In genomic region chr9:34646211-34647083, GRCh38 we compare ENCODE assay signal across 8 cellular contexts. TPM values are rescaled to one million over a fixed set of nuclear protein-coding genes. Genes with fewer than 3 reads are reported as not detected.
DNase-seq lines count a peak whose midpoint lies in the region; ATAC-seq, FAIRE-seq and TF ChIP-seq lines count a peak whose summit lies in the region.

TSS of gene GALT (plus strand) at chr9:34646675. CDS start at chr9:34646705, 30 bp downstream.

- TSS peak; percentile 51 for BruUV-seq in Caco-2 (replicated peaks; lab: Mats Ljungman, UMichigan)

- H3K4me1 ChIP-seq in Caco-2 (peaks cover 34% of the 10 kb centered on the region), H1 (replicated peaks in 1 of 4; ENCODE audit: control insufficient read depth in 3 of 4, insufficient read depth in 4 of 4, low read length in 3 of 4) (peaks cover 3 to 21% (median 11%) of the 10 kb centered on the region in 4 experiments)

- H3K79me2 ChIP-seq in H1 (ENCODE audit: control insufficient read depth in 1 of 2, insufficient read depth in 2 of 2, low read length in 2 of 2), result peaks cover 0 to 12% of the 10 kb centered on the region in 2 experiments; a peak in 1 of 4 replicates

- H2BK120ac ChIP-seq in H1 (replicated peaks; ENCODE audit: low read depth, low read length), result peak within 1 kb of the TSS; percentile 96

- peak within 1 kb of the TSS; percentile 84 for H3K4ac ChIP-seq in H1 (replicated peaks; ENCODE audit: insufficient read length, low read depth, low read length)

- peak within 1 kb of the TSS; percentile 88; the same call in 1 of the 2 replicates for H2BK15ac ChIP-seq in H1 (ENCODE audit: low read length)

- H3K56ac ChIP-seq in H1 (replicated peaks; ENCODE audit: insufficient read length, low read depth, low read length), result peak within 1 kb of the TSS; percentile 94

- CTCF ChIA-PET in Caco-2 (lab: Charles Lee) (interaction anchor here (0.5 to 2.6 kb wide), 14 partner anchors 9 to 502 kb away, joined by 3 to 25 read pairs (median 4); partner anchors contain the start of genes ARID3C, DCTN3, RPP25L and SIGMAR1), H1 (lab: Charles Lee; ENCODE audit: partially characterized antibody) (interaction anchor here (0.8 to 17.4 kb wide), 15 partner anchors 10 to 144 kb away, joined by 3 to 277 read pairs (median 5); partner anchors contain the start of genes CCL27, DCTN3, IL11RA and RPP25L)
- CTCF ChIA-PET in activated CD8-positive, alpha-beta memory T cell treated with anti-CD3 and anti-CD28 coated beads, Interleukin-2, amount 10 ng/mL, durations not matched to agents 7 days and 5 days (lab: Charles Lee), result interaction anchor here (0.9 to 10.7 kb wide), 14 partner anchors 11 to 339 kb away, joined by 3 to 124 read pairs (median 5); partner anchors contain the start of genes CCL27, DCTN3, RPP25L and SIGMAR1

- H3K4me2 ChIP-seq in H1 (ENCODE audit: insufficient read depth in 1 of 2, low read depth in 2 of 2, low read length in 2 of 2), result peak within 1 kb of the TSS; percentile 89 to 97

- POLR2A ChIA-PET in Caco-2 (lab: Charles Lee), result interaction anchor here (0.7 to 2.0 kb wide), 4 partner anchors 8 to 55 kb away, joined by 3 to 7 read pairs (median 4); partner anchors contain the start of gene SIGMAR1
- POLR2A ChIA-PET in H1 (lab: Charles Lee; ENCODE audit: partially characterized antibody), result interaction anchor here (0.6 to 12.8 kb wide), 6 partner anchors 10 to 1616 kb away, joined by 3 to 127 read pairs (median 8); partner anchors contain the start of genes ARID3C, CCL27, FANCG and SIGMAR1

- H4K5ac ChIP-seq in H1 (ENCODE audit: insufficient read length, low read depth, low read length), result peak within 1 kb of the TSS; percentile 90

- H3K79me1 ChIP-seq in H1 (ENCODE audit: low read depth, low read length), result peaks cover 6% of the 10 kb centered on the region; the same call in 1 of the 2 replicates

- peak; percentile 97 to 98 for DNase-seq in Caco-2
- DNase-seq in HT1080 (ENCODE audit: low read depth), result peak; percentile 87
- peak; percentile 95 for DNase-seq in NOMO-1 treated with DMSO at 0.1 percent for 48 hours (lab: John Stamatoyannopoulos, UW; ENCODE audit: unreplicated experiment)
- peak; percentile 98 for DNase-seq in activated CD8-positive, alpha-beta memory T cell treated with anti-CD3 and anti-CD28 coated beads, Interleukin-2, amount 10 ng/mL, durations not matched to agents 7 days and 5 days
- DNase-seq in H1 (ENCODE audit: low read depth in 1 of 2, low spot score in 2 of 2), result peak in 1 of 2 experiments; percentile 96
- peak; percentile 99 for DNase-seq in mesenteric fat pad (ENCODE audit: low spot score)
- peak; percentile 96 for DNase-seq in stimulated activated CD8-positive, alpha-beta memory T cell treated with anti-CD3 and anti-CD28 coated beads, Interleukin-15, amount 100 ng/mL, for 1 hour (ENCODE audit: low read depth)

- H3K27me3 Mint-ChIP-seq in Caco-2 (ENCODE audit: insufficient read depth, unreplicated experiment), result no peaks in the 10 kb centered on the region
- no peaks in the 10 kb centered on the region for H3K27me3 Mint-ChIP-seq in activated CD8-positive, alpha-beta memory T cell treated with anti-CD3 and anti-CD28 coated beads, Interleukin-2, amount 10 ng/mL, durations not matched to agents 7 days and 5 days

- peaks cover 11% of the 10 kb centered on the region; the same call in 1 of the 2 replicates for H3K23me2 ChIP-seq in H1 (ENCODE audit: low read depth, low read length)

- TF ChIP-seq POLR2A in H1 (IDR thresholded peaks at IDR 0.05; ENCODE audit: control extremely low read depth in 1 of 2, low read depth in 2 of 2, low read length in 2 of 2), result peak in 1 of 2 experiments; percentile 69; a peak in 2 of 3 replicates

- TF ChIP-seq RAD21 in H1 (IDR thresholded peaks at IDR 0.05 in 1 of 2, conservative IDR thresholded peaks at IDR 0.05 in 1 of 2; ENCODE audit: low read depth in 2 of 2, low read length in 2 of 2), result peak in 1 of 2 experiments; percentile 29; a peak in 1 of 4 replicates

- peaks cover 16% of the 10 kb centered on the region for H3K36me3 Mint-ChIP-seq in Caco-2 (ENCODE audit: insufficient read depth, unreplicated experiment)
- peaks cover 17% of the 10 kb centered on the region for H3K36me3 Mint-ChIP-seq in activated CD8-positive, alpha-beta memory T cell treated with anti-CD3 and anti-CD28 coated beads, Interleukin-2, amount 10 ng/mL, durations not matched to agents 7 days and 5 days

- H3K27ac ChIP-seq in H1 (ENCODE audit: low read depth, low read length), result peak within 1 kb of the TSS; percentile 66

- peaks cover 2 to 8% of the 10 kb centered on the region in 2 experiments for H4K20me1 ChIP-seq in H1 (replicated peaks in 1 of 2; ENCODE audit: control insufficient read depth in 1 of 2, insufficient read depth in 2 of 2, low read length in 2 of 2)

- no peak within 1 kb of the TSS for H3K23ac ChIP-seq in H1 (ENCODE audit: insufficient read length)

- peak within 1 kb of the TSS; percentile 86 for H4K91ac ChIP-seq in H1 (replicated peaks; ENCODE audit: insufficient read length, low read length)

- H2AFZ ChIP-seq in H1 (ENCODE audit: low read length), result peak within 1 kb of the TSS; percentile 16

- WGBS in H1 (ENCODE audit: extremely low coverage in 1 of 2, insufficient coverage in 1 of 2, insufficient read length in 1 of 2, insufficient replicate concordance in 2 of 2, low coverage in 1 of 2, low lambda C conversion rate in 2 of 2, missing lambda C conversion rate in 1 of 2), 2 experiments, result 7% methylated on average over 39 of the region's 43 CpGs; no CpG with 5 or more reads in 1 of the 2 experiments

- H3K4me3 Mint-ChIP-seq in Caco-2 (ENCODE audit: unreplicated experiment), result peak within 1 kb of the TSS; percentile 81
- H3K4me3 Mint-ChIP-seq in activated CD8-positive, alpha-beta memory T cell treated with anti-CD3 and anti-CD28 coated beads, Interleukin-2, amount 10 ng/mL, durations not matched to agents 7 days and 5 days, result peak within 1 kb of the TSS; percentile 92

- TF ChIP-seq CTCF in Caco-2 (IDR thresholded peaks at IDR 0.05; ENCODE audit: insufficient read depth in 1 of 2, low read depth in 1 of 2, low read length in 1 of 2, severe bottlenecking in 1 of 2, unreplicated experiment in 1 of 2), result peak; percentile 36 to 61
- peak; percentile 67 to 89 (median 72) for TF ChIP-seq CTCF in H1 (IDR thresholded peaks at IDR 0.05; ENCODE audit: control extremely low read depth in 1 of 3, insufficient read depth in 1 of 3, low read depth in 1 of 3, low read length in 3 of 3)

- H3K36me3 ChIP-seq in Caco-2 (ENCODE audit: control insufficient read depth, insufficient read depth, low read length), result no peaks in the 10 kb centered on the region
- peaks cover 3 to 23% (median 8%) of the 10 kb centered on the region in 4 experiments; a peak in 7 of 8 replicates for H3K36me3 ChIP-seq in H1 (ENCODE audit: control insufficient read depth in 2 of 4, insufficient read depth in 4 of 4, low read length in 3 of 4)

- peak within 1 kb of the TSS; percentile 97 for H2BK5ac ChIP-seq in H1 (ENCODE audit: low read depth, low read length)

- peak within 1 kb of the TSS; percentile 75; the same call in 1 of the 2 replicates for H2BK12ac ChIP-seq in H1 (ENCODE audit: low read depth, low read length)

- H2AK5ac ChIP-seq in H1 (ENCODE audit: low read depth, low read length), result no peak within 1 kb of the TSS

- TF ChIP-seq EP300 in H1 (IDR thresholded peaks at IDR 0.05; ENCODE audit: borderline replicate concordance in 1 of 2, low read depth in 2 of 2, low read length in 2 of 2), result no peak

- H3K4me1 Mint-ChIP-seq in Caco-2 (ENCODE audit: low read depth, unreplicated experiment), result peaks cover 25% of the 10 kb centered on the region
- peaks cover 24% of the 10 kb centered on the region for H3K4me1 Mint-ChIP-seq in activated CD8-positive, alpha-beta memory T cell treated with anti-CD3 and anti-CD28 coated beads, Interleukin-2, amount 10 ng/mL, durations not matched to agents 7 days and 5 days

- no peaks in the 10 kb centered on the region for H3K27me3 ChIP-seq in Caco-2 (replicated peaks; ENCODE audit: control insufficient read depth, insufficient read depth, low read length)
- no peaks in the 10 kb centered on the region; a peak in 1 of 7 replicates for H3K27me3 ChIP-seq in H1 (replicated peaks in 1 of 4; ENCODE audit: control insufficient read depth in 3 of 4, extremely low read depth in 1 of 4, insufficient read depth in 3 of 4, low read length in 3 of 4)

- H3K27ac Mint-ChIP-seq in Caco-2 (ENCODE audit: unreplicated experiment), result peak within 1 kb of the TSS; percentile 77
- peak within 1 kb of the TSS; percentile 87 for H3K27ac Mint-ChIP-seq in activated CD8-positive, alpha-beta memory T cell treated with anti-CD3 and anti-CD28 coated beads, Interleukin-2, amount 10 ng/mL, durations not matched to agents 7 days and 5 days

- H3K14ac ChIP-seq in H1 (ENCODE audit: insufficient read length), result peak within 1 kb of the TSS; percentile 66

- peak; percentile 85 for ATAC-seq in GM21360 (IDR thresholded peaks at IDR 0.05; ENCODE audit: unreplicated experiment)
- peak; percentile 88 for ATAC-seq in activated CD8-positive, alpha-beta memory T cell treated with anti-CD3 and anti-CD28 coated beads, Interleukin-2, amount 10 ng/mL, durations not matched to agents 7 days and 5 days

- no peaks in the 10 kb centered on the region for H3K9me3 Mint-ChIP-seq in Caco-2 (ENCODE audit: unreplicated experiment)
- no peaks in the 10 kb centered on the region for H3K9me3 Mint-ChIP-seq in activated CD8-positive, alpha-beta memory T cell treated with anti-CD3 and anti-CD28 coated beads, Interleukin-2, amount 10 ng/mL, durations not matched to agents 7 days and 5 days (ENCODE audit: low read depth)

- peak within 1 kb of the TSS; percentile 75; the same call in 1 of the 2 replicates for H2BK20ac ChIP-seq in H1 (ENCODE audit: low read length)

- peak within 1 kb of the TSS; percentile 88 for H3K18ac ChIP-seq in H1 (ENCODE audit: extremely low read depth, low read length)

- H4K8ac ChIP-seq in H1 (ENCODE audit: extremely low read depth, insufficient read depth, low read length), result peak within 1 kb of the TSS; percentile 88

- FAIRE-seq in H1 (lab: Jason Lieb, UNC), result no peak

- H3K4me3 ChIP-seq in Caco-2 (ENCODE audit: low read depth, low read length) (peak within 1 kb of the TSS; percentile 77), H1 (ENCODE audit: extremely low read depth in 1 of 4, insufficient read depth in 2 of 4, low read depth in 3 of 4, low read length in 4 of 4) (peak within 1 kb of the TSS; percentile 69 to 92 (median 80))

- peak within 1 kb of the TSS in 3 of 4 experiments; percentile 58 to 70 (median 62); a peak in 6 of 7 replicates for H3K9ac ChIP-seq in H1 (replicated peaks in 1 of 4; ENCODE audit: extremely low read depth in 1 of 4, low read depth in 3 of 4, low read length in 3 of 4)

- H3K9me3 ChIP-seq in Caco-2 (no peaks in the 10 kb centered on the region), H1 (ENCODE audit: insufficient read depth in 2 of 2, low read depth in 1 of 2, low read length in 1 of 2) (no peaks in the 10 kb centered on the region)

- intact Hi-C loops in Caco-2 (cut with micrococcal nuclease; ENCODE audit: unreplicated experiment), result loop anchor here (1.0 to 2.0 kb wide), 2 partner anchors 9 to 18 kb away; partner anchors contain the start of gene SIGMAR1

RNA-seq across cellular contexts. Expression of gene GALT, which starts in this region (rescaled TPM):
- 50.1 and 52.0 TPM in 2 replicates for total RNA-seq in Caco-2 (2022)
- total RNA-seq in HT1080 (2014; rRNA removed; shearing (Covaris generic)), result 11.2 and 15.0 TPM in 2 replicates
- polyA plus RNA-seq in HT1080 (2015; cell fraction: cytosol; rRNA removed), result 8.5 and 10.6 TPM in 2 replicates
- polyA plus RNA-seq in HT1080 (2015; cell fraction: nucleus; rRNA removed), result 67.3 and 83.4 TPM in 2 replicates
- total RNA-seq in activated CD8-positive, alpha-beta memory T cell treated with anti-CD3 and anti-CD28 coated beads, Interleukin-2, amount 10 ng/mL, durations not matched to agents 7 days and 5 days, result 10 to 100 TPM; 61.0 to 71.3 TPM
- total RNA-seq in H1 (2021; fragmentation: NEBNext Ultra II Directional; extraction: Animal tissue kit (Norgen Biotek cat#: 25700)), result 21.1 and 21.9 TPM in 2 replicates
- 50.4 and 50.6 TPM in 2 replicates for polyA plus RNA-seq in H1 (2011; rRNA removed)
- 36.6 TPM for polyA plus RNA-seq in H1 (2011; cell fraction: cytosol; rRNA removed)
- polyA plus RNA-seq in H1 (2011; cell fraction: nucleus; rRNA removed), result 207 TPM
- polyA plus RNA-seq in H1 (2012, experiment 1 of 2), result 24.2 to 37.4 TPM (median 30.3 TPM) in 4 replicates
- polyA plus RNA-seq in H1 (2012, experiment 2 of 2), result 24.6 TPM
- polyA plus RNA-seq in H1 (2013, experiment 1 of 2), result 19.9 TPM
- polyA plus RNA-seq in H1 (2013, experiment 2 of 2), result 19.2 TPM
- 25.3 and 28.2 TPM in 2 replicates for polyA minus RNA-seq in H1 (2011; rRNA and poly(A)+ RNA removed)
- polyA minus RNA-seq in H1 (2011; cell fraction: cytosol; rRNA and poly(A)+ RNA removed), result 8.4 TPM
- polyA minus RNA-seq in H1 (2011; cell fraction: nucleus; rRNA and poly(A)+ RNA removed), result 73.8 TPM
- total RNA-seq in mesenteric fat pad, result 21.3 TPM
